In the genomic region with DNA sequence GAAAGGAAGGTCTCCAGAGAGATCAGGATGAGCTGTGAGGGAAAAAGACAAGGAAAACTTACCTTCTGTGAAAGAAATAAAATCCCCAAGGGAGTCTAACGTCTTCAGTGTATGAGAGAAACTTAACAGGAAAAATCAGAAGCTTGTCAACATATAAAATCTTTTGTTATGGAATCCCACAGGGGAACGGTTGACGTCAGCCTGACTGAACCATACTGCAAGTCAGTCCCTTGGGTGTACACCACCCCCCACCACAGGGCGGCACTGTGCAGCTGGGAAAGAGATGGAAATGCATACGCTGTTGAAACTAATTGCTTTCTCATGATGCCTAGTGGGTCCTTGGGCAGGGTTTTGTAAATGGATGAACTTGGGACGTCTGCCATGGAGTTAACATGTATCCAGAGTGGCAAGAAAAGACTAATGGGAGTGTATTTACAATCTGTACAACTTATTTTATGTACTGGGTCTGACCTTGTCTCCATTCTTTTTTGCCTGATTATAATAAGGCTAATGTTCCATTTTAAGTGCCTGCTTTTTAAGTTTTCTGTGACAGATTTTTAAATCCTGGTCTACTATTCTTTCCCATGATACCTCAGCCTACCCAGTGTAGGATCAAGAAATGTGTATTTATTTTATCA, we compare ENCODE assay signal across 8 cellular contexts. TPM values are rescaled to one million over a fixed set of nuclear protein-coding genes. Genes with fewer than 3 reads are reported as not detected.
DNase-seq lines count a peak whose midpoint lies in the region; ATAC-seq and TF ChIP-seq lines count a peak whose summit lies in the region.

No MANE protein-coding gene starts in this region.

- H3K4me3 ChIP-seq in cardiac muscle cell (no peak overlapping the region), hepatocyte (no peak overlapping the region), uterus (no peak overlapping the region)

- no peak for TF ChIP-seq POLR2A in uterus (IDR thresholded peaks at IDR 0.05)

- CTCF ChIA-PET in activated naive CD4-positive, alpha-beta T cell treated with anti-CD3 and anti-CD28 coated beads, Interleukin-2, amount 10 ng/mL, durations not matched to agents 7 days and 5 days (lab: Charles Lee), result interaction anchor here (0.7 to 2.3 kb wide), 7 partner anchors 9 to 283 kb away, joined by 3 to 9 read pairs (median 3); partner anchors contain the start of gene UTP25

- no peaks in the 10 kb centered on the region for H3K27me3 ChIP-seq in cardiac muscle cell
- H3K27me3 ChIP-seq in hepatocyte, result no peaks in the 10 kb centered on the region
- no peaks in the 10 kb centered on the region for H3K27me3 ChIP-seq in uterus

- H3K9me2 ChIP-seq in hepatocyte (replicated peaks; ENCODE audit: insufficient read depth), result no peaks in the 10 kb centered on the region

- H3K4me3 Mint-ChIP-seq in activated naive CD4-positive, alpha-beta T cell treated with anti-CD3 and anti-CD28 coated beads, Interleukin-2, amount 10 ng/mL, durations not matched to agents 7 days and 5 days, result no peak overlapping the region

- no peaks in the 10 kb centered on the region for H3K27me3 Mint-ChIP-seq in activated naive CD4-positive, alpha-beta T cell treated with anti-CD3 and anti-CD28 coated beads, Interleukin-2, amount 10 ng/mL, durations not matched to agents 7 days and 5 days

- H3K9me3 Mint-ChIP-seq in activated naive CD4-positive, alpha-beta T cell treated with anti-CD3 and anti-CD28 coated beads, Interleukin-2, amount 10 ng/mL, durations not matched to agents 7 days and 5 days, result no peaks in the 10 kb centered on the region

- DNase-seq in cardiac muscle cell (ENCODE audit: low read depth in 1 of 2, low spot score in 1 of 2), result peak; percentile 64 to 82
- no peak for DNase-seq in cardiac septum (ENCODE audit: low spot score)
- DNase-seq in NCI-H510A treated with DMSO at 0.1 percent for 48 hours (lab: John Stamatoyannopoulos, UW), result peak; percentile 48
- DNase-seq in activated naive CD4-positive, alpha-beta T cell treated with anti-CD3 and anti-CD28 coated beads, Interleukin-2, amount 10 ng/mL, durations not matched to agents 7 days and 5 days, result peak; percentile 39
- peak; percentile 68 for DNase-seq in hepatocyte (ENCODE audit: low spot score)
- DNase-seq in stimulated activated CD4-positive, alpha-beta T cell treated with anti-CD3 and anti-CD28 coated beads, Interleukin-2, amount 100 ng/mL, for 4 hours (ENCODE audit: low read depth), result peak; percentile 9
- no peak for DNase-seq in uterus

- H3K4me1 Mint-ChIP-seq in activated naive CD4-positive, alpha-beta T cell treated with anti-CD3 and anti-CD28 coated beads, Interleukin-2, amount 10 ng/mL, durations not matched to agents 7 days and 5 days, result peaks cover 5% of the 10 kb centered on the region

- no peak overlapping the region for H3K27ac Mint-ChIP-seq in activated naive CD4-positive, alpha-beta T cell treated with anti-CD3 and anti-CD28 coated beads, Interleukin-2, amount 10 ng/mL, durations not matched to agents 7 days and 5 days

- TF ChIP-seq CTCF in cardiac muscle cell (IDR thresholded peaks at IDR 0.05; ENCODE audit: low read depth, low read length), result peak; percentile 79
- peak; percentile 57 for TF ChIP-seq CTCF in hepatocyte (IDR thresholded peaks at IDR 0.05; ENCODE audit: poor library complexity)
- TF ChIP-seq CTCF in uterus (IDR thresholded peaks at IDR 0.05), result no peak

- no peak overlapping the region for H3K27ac ChIP-seq in cardiac muscle cell
- H3K27ac ChIP-seq in hepatocyte, result no peak overlapping the region
- no peak overlapping the region for H3K27ac ChIP-seq in uterus

- WGBS in hepatocyte (ENCODE audit: low lambda C conversion rate, missing lambda C conversion rate), result 44% methylated on average over 6 of the region's 6 CpGs

- H3K9me3 ChIP-seq in cardiac muscle cell (ENCODE audit: low read depth), result no peaks in the 10 kb centered on the region
- H3K9me3 ChIP-seq in hepatocyte (ENCODE audit: low read depth), result no peaks in the 10 kb centered on the region
- H3K9me3 ChIP-seq in uterus, result no peaks in the 10 kb centered on the region

- peaks cover 48% of the 10 kb centered on the region for H3K36me3 Mint-ChIP-seq in activated naive CD4-positive, alpha-beta T cell treated with anti-CD3 and anti-CD28 coated beads, Interleukin-2, amount 10 ng/mL, durations not matched to agents 7 days and 5 days

- no peak overlapping the region for H3K4me2 ChIP-seq in hepatocyte

- H2AFZ ChIP-seq in hepatocyte, result no peak overlapping the region

- no peaks in the 10 kb centered on the region for H3K4me1 ChIP-seq in cardiac muscle cell (ENCODE audit: low read depth)
- no peaks in the 10 kb centered on the region for H3K4me1 ChIP-seq in hepatocyte (ENCODE audit: insufficient read depth)
- no peaks in the 10 kb centered on the region for H3K4me1 ChIP-seq in uterus

- peaks cover 2% of the 10 kb centered on the region for H3K79me2 ChIP-seq in hepatocyte

- ATAC-seq in HG03095 (IDR thresholded peaks at IDR 0.05; ENCODE audit: unreplicated experiment), result peak; percentile 68

- intact Hi-C loops in cardiac septum (cut with DNase I), result no loop called here
- intact Hi-C loops in uterus (cut with DNase I; ENCODE audit: low total_unique reads), result no loop called here

- peaks cover 30% of the 10 kb centered on the region for H3K36me3 ChIP-seq in cardiac muscle cell
- H3K36me3 ChIP-seq in hepatocyte (replicated peaks; ENCODE audit: insufficient read depth, low read depth), result peaks cover 3% of the 10 kb centered on the region
- H3K36me3 ChIP-seq in uterus, result no peaks in the 10 kb centered on the region

- no peaks in the 10 kb centered on the region for H4K20me1 ChIP-seq in hepatocyte (ENCODE audit: insufficient read depth, poor library complexity, severe bottlenecking)

RNA-seq across cellular contexts. Expression of gene UTP25, which starts 22.7 kb away (rescaled TPM):
- total RNA-seq in cardiac muscle cell (3.5 and 5.4 TPM in 2 replicates), cardiac septum (4.1 TPM), hepatocyte (8.0 and 8.3 TPM in 2 replicates), uterus (10 to 100 TPM in 2 of 4 donors, 1 to 10 TPM in 2; 6.8 to 12.4 (median 8.8) TPM)
- polyA plus RNA-seq in cardiac muscle cell (3.1 and 3.5 TPM in 2 replicates), hepatocyte (3.2 and 5.2 TPM in 2 replicates)

RNA-seq across cellular contexts. Expression of gene IRF6, which starts 44.5 kb away (rescaled TPM):
- total RNA-seq in cardiac muscle cell, result 1.4 and 2.6 TPM in 2 replicates
- polyA plus RNA-seq in cardiac muscle cell, result 1.9 TPM in 1 of 2 replicates, not detected in the other
- 34.0 TPM for total RNA-seq in cardiac septum
- total RNA-seq in hepatocyte, result 34.2 and 35.3 TPM in 2 replicates
- polyA plus RNA-seq in hepatocyte, result 21.3 and 31.0 TPM in 2 replicates
- total RNA-seq in uterus, result 10 to 100 TPM in 1 of 4 donors, 1 to 10 TPM in 2, under 1 TPM in 1; 0.88 to 28.3 (median 4.0) TPM

Comparison
In these comparisons a context has a peak if more than half of its experiments do, and no peak if none do; other contexts are left out.
1. DNase-seq: peak in cardiac muscle cell (2 of 2), NCI-H510A treated with DMSO at 0.1 percent for 48 hours (single experiment), activated naive CD4-positive, alpha-beta T cell treated with anti-CD3 and anti-CD28 coated beads, Interleukin-2, amount 10 ng/mL, durations not matched to agents 7 days and 5 days (single experiment), hepatocyte (single experiment) and stimulated activated CD4-positive, alpha-beta T cell treated with anti-CD3 and anti-CD28 coated beads, Interleukin-2, amount 100 ng/mL, for 4 hours (single experiment); none in cardiac septum (single experiment) and uterus (0 of 2).
2. CTCF ChIP-seq: peak in cardiac muscle cell (single experiment) and hepatocyte (single experiment); none in uterus (0 of 4).